In genomic region chr1:183609313-183609712, GRCh38 we compare ENCODE assay signal across 8 cellular contexts. TPM values are rescaled to one million over a fixed set of nuclear protein-coding genes. Genes with fewer than 3 reads are reported as not detected.
DNase-seq lines count a peak whose midpoint lies in the region; ATAC-seq and TF ChIP-seq lines count a peak whose summit lies in the region.

No MANE protein-coding gene starts in this region.

- POLR2A ChIA-PET in A673 (lab: Charles Lee; ENCODE audit: low non-redundant PET) = interaction anchor here (0.6 kb wide), 1 partner anchor 241 kb away, joined by 3 read pairs; no protein-coding TSS in a partner anchor

- peaks cover 9% of the 10 kb centered on the region for H3K4me1 ChIP-seq in A673 (ENCODE audit: insufficient read depth, low read length, poor library complexity, severe bottlenecking)
- H3K4me1 ChIP-seq in ovary (ENCODE audit: insufficient read depth) = peaks cover 12% of the 10 kb centered on the region

- no peak for TF ChIP-seq POLR2A in ovary (IDR thresholded peaks at IDR 0.05)

- no peak for TF ChIP-seq EP300 in ovary (IDR thresholded peaks at IDR 0.05)

- no peaks in the 10 kb centered on the region for H3K9me3 ChIP-seq in A673 (ENCODE audit: low read depth, low read length, poor library complexity, severe bottlenecking)
- no peaks in the 10 kb centered on the region for H3K9me3 ChIP-seq in ovary

- CTCF ChIA-PET in A673 (lab: Charles Lee) = interaction anchor here (0.6 to 1.6 kb wide), 6 partner anchors 23 to 1083 kb away, joined by 3 to 16 read pairs (median 4); no protein-coding TSS in a partner anchor

- no peaks in the 10 kb centered on the region for H3K36me3 ChIP-seq in A673 (ENCODE audit: insufficient read depth, low read length, poor library complexity, severe bottlenecking)
- H3K36me3 ChIP-seq in ovary = no peaks in the 10 kb centered on the region

- ATAC-seq in HG03354 (IDR thresholded peaks at IDR 0.05; ENCODE audit: poor library complexity, severe bottlenecking, unreplicated experiment) (peak; percentile 49), HG02571 (IDR thresholded peaks at IDR 0.05; ENCODE audit: unreplicated experiment) (no peak)

- intact Hi-C loops in A673 (cut with micrococcal nuclease; ENCODE audit: unreplicated experiment) = loop anchor here (2.0 kb wide), 1 partner anchor 307 kb away; no protein-coding TSS in a partner anchor
- intact Hi-C loops in ovary (cut with DNase I) = no loop called here

- WGBS in ovary, 3 donors = 6 to 8% (median 7%) methylated on average over 5 of the region's 5 CpGs

- H3K4me3 ChIP-seq in A673 (ENCODE audit: low read depth, low read length, poor library complexity, severe bottlenecking) (no peak overlapping the region), ovary (no peak overlapping the region)

- peak; percentile 72 for TF ChIP-seq CTCF in A673 (conservative IDR thresholded peaks at IDR 0.05; ENCODE audit: low read depth, low read length)
- TF ChIP-seq CTCF in GM13976 (IDR thresholded peaks at IDR 0.05; ENCODE audit: borderline replicate concordance, control extremely low read depth, extremely low read depth, insufficient read depth, missing control alignments) = peak; percentile 49
- TF ChIP-seq CTCF in ovary (IDR thresholded peaks at IDR 0.05) = peak in 2 of 3 donors; percentile 57 to 65

- DNase-seq in A673 (ENCODE audit: low spot score) (peak; percentile 83), GM13976 (ENCODE audit: low spot score) (peak; percentile 36), SIG-M5 treated with dmso at 0.1 percent for 504 hours (lab: John Stamatoyannopoulos, UW; ENCODE audit: unreplicated experiment) (peak; percentile 97), fibroblast of peridontal ligament (ENCODE audit: extremely low read depth) (peak; percentile 90), ovary (peak; percentile 38 to 69 (median 54)), T-helper 9 cell (no peak)

- in situ Hi-C loops in GM13976 (cut with MboI; ENCODE audit: low sequenced_read_pairs, unreplicated experiment) = no loop called here

- BruUV-seq in A673 (replicated peaks; lab: Mats Ljungman, UMichigan) = no TSS peak

- H3K27me3 ChIP-seq in A673 (replicated peaks; ENCODE audit: insufficient read depth, low read depth, low read length, poor library complexity) = no peaks in the 10 kb centered on the region
- H3K27me3 ChIP-seq in ovary = no peaks in the 10 kb centered on the region

- H3K27ac ChIP-seq in A673 (ENCODE audit: low read depth, low read length, poor library complexity, severe bottlenecking) (no peak overlapping the region), ovary (peak overlapping the region in 1 of 2 donors; percentile 52)

RNA-seq across cellular contexts. Expression of gene NCF2, which starts 19.1 kb away (rescaled TPM):
- total RNA-seq in A673 (2021) (not detected in 2 replicates), ovary (10 to 100 TPM in 1 of 7 donors, 1 to 10 TPM in 6; 1.9 to 11.7 (median 3.2) TPM)
- polyA plus RNA-seq in ovary = 10 to 100 TPM in 1 of 2 donors, 1 to 10 TPM in 1; 2.5 to 15.9 TPM

RNA-seq across cellular contexts. Expression of gene ARPC5, which starts 26.3 kb away (rescaled TPM):
- total RNA-seq in A673 (2021) (138 and 158 TPM in 2 replicates), ovary (10 to 100 TPM; 41.8 to 84.6 (median 61.4) TPM)
- polyA plus RNA-seq in ovary = 100 to 1,000 TPM in 1 of 2 donors, 10 to 100 TPM in 1; 64.1 to 104 TPM

RNA-seq across cellular contexts. Expression of gene APOBEC4, which starts 43.8 kb away (rescaled TPM):
- not detected in 2 replicates for total RNA-seq in A673 (2021)
- total RNA-seq in ovary = 1 to 10 TPM in 1 of 7 donors, under 1 TPM in 3, not detected in 3; 0.12 to 2.0 (median 0.46) TPM
- not detected for polyA plus RNA-seq in ovary
